In genomic region chr11:68038718-68039525, GRCh38 we compare ENCODE assay signal across 1 cellular context.
TF ChIP-seq lines count a peak whose summit lies in the region.

TSS of gene TCIRG1 (plus strand) at chr11:68039025. CDS start at chr11:68041272, 2,247 bp downstream.

TF ChIP-seq in K562, 482 proteins besides CTCF, POLR2A, EP300 and RAD21 (continued from another document):
- TF ChIP-seq ZNF609 (CRISPR knock-in tag; IDR thresholded peaks at IDR 0.05; ENCODE audit: borderline replicate concordance) = peak; percentile 84; the same call in 1 of the 2 replicates
- no peak for TF ChIP-seq CEBPB (tag; IDR thresholded peaks at IDR 0.05)
- TF ChIP-seq CBX5 (IDR thresholded peaks at IDR 0.05; ENCODE audit: borderline replicate concordance, low read depth) = no peak
- peak; percentile 46; the same call in 1 of the 2 replicates for TF ChIP-seq CC2D1A (IDR thresholded peaks at IDR 0.05)
- TF ChIP-seq THAP12 (CRISPR knock-in tag; IDR thresholded peaks at IDR 0.05) = no peak
- TF ChIP-seq MAZ (CRISPR knock-in tag; conservative IDR thresholded peaks at IDR 0.05 in 1 of 2, IDR thresholded peaks at IDR 0.05 in 1 of 2) = peak; percentile 63 to 89
- TF ChIP-seq ZNF175 (CRISPR knock-in tag; IDR thresholded peaks at IDR 0.05; ENCODE audit: low read depth) = no peak
- no peak for TF ChIP-seq CEBPZ (IDR thresholded peaks at IDR 0.05; ENCODE audit: borderline replicate concordance, low read depth, low read length)
- no peak for TF ChIP-seq MTA2 (IDR thresholded peaks at IDR 0.05; ENCODE audit: low read depth)
- TF ChIP-seq BRF2 (IDR thresholded peaks at IDR 0.05; ENCODE audit: borderline replicate concordance, insufficient read depth, insufficient read length) = no peak
- TF ChIP-seq FOXP1 (CRISPR knock-in tag; IDR thresholded peaks at IDR 0.05) = peak; percentile 72; the same call in 1 of the 2 replicates
- peak; percentile 87 for TF ChIP-seq ZSCAN29 (IDR thresholded peaks at IDR 0.05)
- 0 out of 2 replicates have a peak, but pooled peaks have one; percentile 36 for TF ChIP-seq XRCC5 (IDR thresholded peaks at IDR 0.05; ENCODE audit: low read depth, low read length)
- 0 out of 2 replicates have a peak, but pooled peaks have one; percentile 4 for TF ChIP-seq MAX (CRISPR knock-in tag; IDR thresholded peaks at IDR 0.05)
- TF ChIP-seq ZBTB5 (IDR thresholded peaks at IDR 0.05) = no peak
- TF ChIP-seq SMARCC2 (IDR thresholded peaks at IDR 0.05; ENCODE audit: low read depth) = no peak
- TF ChIP-seq TAL1 (IDR thresholded peaks at IDR 0.05) = no peak
- no peak for TF ChIP-seq CHAMP1 (IDR thresholded peaks at IDR 0.05)
- no peak for TF ChIP-seq PRDM10 (IDR thresholded peaks at IDR 0.05; ENCODE audit: partially characterized antibody)
- TF ChIP-seq FIP1L1 (IDR thresholded peaks at IDR 0.05; ENCODE audit: low read depth, low read length, poor library complexity, severe bottlenecking) = peak; percentile 58
- TF ChIP-seq IFI16 (CRISPR knock-in tag; IDR thresholded peaks at IDR 0.05) = no peak
- no peak for TF ChIP-seq NCOA4 (IDR thresholded peaks at IDR 0.05; ENCODE audit: partially characterized antibody)
- no peak for TF ChIP-seq CSDE1 (IDR thresholded peaks at IDR 0.05)
- no peak for TF ChIP-seq ZNF347 (CRISPR knock-in tag; IDR thresholded peaks at IDR 0.05; ENCODE audit: low read depth)
- peak; percentile 7; the same call in 1 of the 2 replicates for TF ChIP-seq ELF2 (CRISPR knock-in tag; IDR thresholded peaks at IDR 0.05)
